24 cellular contexts compared by ENCODE assay signal in genomic region chr6:164258421-164258820, GRCh38.
DNase-seq lines count a peak whose midpoint lies in the region; ATAC-seq, FAIRE-seq and TF ChIP-seq lines count a peak whose summit lies in the region.
"Had no signal": no experiment of that assay in that cellular context is flagged by ENCODE, and none has a peak within 500 bp of the region (broad histone marks: within the 10 kb centered on the region; RNA-seq: fewer than 3 reads in every experiment).

No MANE protein-coding gene starts in this region.

- H3K9me3 Mint-ChIP-seq in progenitor cell of endocrine pancreas (ENCODE audit: low read depth) = no peaks in the 10 kb centered on the region

- H3K27ac ChIP-seq in substantia nigra (ENCODE audit: low read depth, low read length, poor library complexity, severe bottlenecking) = peak overlapping the region; percentile 47
- H3K27ac ChIP-seq: 22Rv1, BLaER1, C4-2B, GM23248 had no signal

- no peaks in the 10 kb centered on the region for H3K36me3 Mint-ChIP-seq in progenitor cell of endocrine pancreas (ENCODE audit: insufficient read depth)
- H3K36me3 Mint-ChIP-seq: CD4-positive, CD25-positive, alpha-beta regulatory T cell; CD8-positive, alpha-beta T cell had no signal

- H3K27ac Mint-ChIP-seq in progenitor cell of endocrine pancreas = no peak overlapping the region
- H3K27ac Mint-ChIP-seq: B cell; CD4-positive, CD25-positive, alpha-beta regulatory T cell; CD8-positive, alpha-beta T cell; H9 had no signal

- no peak for TF ChIP-seq POLR2A in GM12892 (IDR thresholded peaks at IDR 0.05; ENCODE audit: low read depth, low read length)

- TF ChIP-seq CTCF in progenitor cell of endocrine pancreas (IDR thresholded peaks at IDR 0.05; ENCODE audit: unreplicated experiment) = no peak

- no peak for ATAC-seq in HG03039 (IDR thresholded peaks at IDR 0.05; ENCODE audit: unreplicated experiment)
- ATAC-seq: CD8-positive, alpha-beta T cell; GM12878; HCT116 had no signal

- no peaks in the 10 kb centered on the region for H3K4me1 Mint-ChIP-seq in progenitor cell of endocrine pancreas (ENCODE audit: low read depth)
- H3K4me1 Mint-ChIP-seq: B cell; CD4-positive, CD25-positive, alpha-beta regulatory T cell had no signal

- no peak for FAIRE-seq in GM12892 (lab: Jason Lieb, UNC)
- FAIRE-seq: D721Med, GM12878, GM18507 had no signal

- H3K4me3 Mint-ChIP-seq in progenitor cell of endocrine pancreas (ENCODE audit: low read depth) = no peak overlapping the region
- H3K4me3 Mint-ChIP-seq: B cell; CD4-positive, CD25-positive, alpha-beta regulatory T cell; CD8-positive, alpha-beta T cell; H9 had no signal

- H3K27me3 Mint-ChIP-seq in progenitor cell of endocrine pancreas = no peaks in the 10 kb centered on the region
- H3K27me3 Mint-ChIP-seq: B cell; CD4-positive, CD25-positive, alpha-beta regulatory T cell had no signal

- DNase-seq in COLO829 (ENCODE audit: low spot score) = peak; percentile 8
- peak; percentile 24 for DNase-seq in globus pallidus (ENCODE audit: low spot score)
- DNase-seq in midbrain (lab: John Stamatoyannopoulos, UW) = peak; percentile 6
- DNase-seq in substantia nigra (lab: John Stamatoyannopoulos, UW) = no peak
- DNase-seq in GM12892 (ENCODE audit: insufficient read length) = no peak
- DNase-seq in NCI-H2029 (lab: John Stamatoyannopoulos, UW) = no peak
- DNase-seq in progenitor cell of endocrine pancreas (ENCODE audit: low spot score, unreplicated experiment) = no peak
- DNase-seq: CD4-positive, CD25-positive, alpha-beta regulatory T cell; CD8-positive, alpha-beta T cell; DMS 273 treated with DMSO at 0.1 percent for 48 hours; DMS79; EL; GDM1; GM23248; H9 had no signal

Comparison
In these comparisons a context has a peak if more than half of its experiments do, and no peak if none do; other contexts are left out.
1. DNase-seq: peak in COLO829 (single experiment), globus pallidus (single experiment) and midbrain (single experiment); none in substantia nigra (0 of 49), GM12892 (single experiment), NCI-H2029 (single experiment) and progenitor cell of endocrine pancreas (single experiment).